20 cellular contexts compared by ENCODE assay signal in genomic region chr5:32714836-32715235, GRCh38. TPM values are rescaled to one million over a fixed set of nuclear protein-coding genes. Genes with fewer than 3 reads are reported as not detected.
A peak's percentile ranks its signal among the peaks of the same experiment; 100 is the strongest.
DNase-seq lines count a peak whose midpoint lies in the region; ATAC-seq, FAIRE-seq and TF ChIP-seq lines count a peak whose summit lies in the region.
"Had no signal": no experiment of that assay in that cellular context is flagged by ENCODE, and none has a peak within 500 bp of the region (broad histone marks: within the 10 kb centered on the region; RNA-seq: fewer than 3 reads in every experiment).

No MANE protein-coding gene starts in this region.

- H3K4me3 Mint-ChIP-seq in osteocyte (ENCODE audit: unreplicated experiment), result peak overlapping the region; percentile 83
- H3K4me3 Mint-ChIP-seq: activated naive CD4-positive, alpha-beta T cell treated with anti-CD3 and anti-CD28 coated beads, Interleukin-2, amount 10 ng/mL, durations not matched to agents 7 days and 5 days; CD4-positive, CD25-positive, alpha-beta regulatory T cell had no signal

- no peak for FAIRE-seq in D721Med (lab: Jason Lieb, UNC)
- FAIRE-seq: H1 had no signal

- H3K36me3 ChIP-seq in left ventricle myocardium inferior, result no peaks in the 10 kb centered on the region
- H3K36me3 ChIP-seq: brain microvascular endothelial cell had no signal

- peaks cover 37% of the 10 kb centered on the region for H3K4me1 Mint-ChIP-seq in osteocyte (ENCODE audit: unreplicated experiment)

- peak overlapping the region; percentile 79 for H3K4me3 ChIP-seq in left ventricle myocardium inferior
- H3K4me3 ChIP-seq in fibroblast of the aortic adventitia (ENCODE audit: low read depth, low read length), result peak overlapping the region; percentile 75

- TF ChIP-seq CTCF in left ventricle myocardium inferior (IDR thresholded peaks at IDR 0.05; ENCODE audit: borderline replicate concordance), result no peak
- TF ChIP-seq CTCF in fibroblast of the aortic adventitia (IDR thresholded peaks at IDR 0.05; ENCODE audit: insufficient read depth, low read length), result no peak
- TF ChIP-seq CTCF in osteocyte (IDR thresholded peaks at IDR 0.05), result no peak
- no peak for TF ChIP-seq CTCF in D721Med (IDR thresholded peaks at IDR 0.05; ENCODE audit: insufficient read depth, missing control alignments)

- DNase-seq in left ventricle myocardium inferior (no peak), cardiac septum (ENCODE audit: low spot score) (no peak), fibroblast of the aortic adventitia (ENCODE audit: low read depth) (peak; percentile 53), osteocyte (ENCODE audit: extremely low spot score, unreplicated experiment) (no peak), NCI-H69 (lab: John Stamatoyannopoulos, UW) (no peak), D721Med (ENCODE audit: insufficient read length, low spot score) (no peak)
- DNase-seq in activated naive CD4-positive, alpha-beta T cell treated with Interleukin-2 at 50 U/mL for 16 hours, result no peak
- DNase-seq: activated naive CD4-positive, alpha-beta T cell treated with anti-CD3 and anti-CD28 coated beads, Interleukin-2, amount 10 ng/mL, durations not matched to agents 7 days and 5 days; brain microvascular endothelial cell; CD4-positive, CD25-positive, alpha-beta regulatory T cell; DMS79; MV-4-11; natural killer cell; NCI-H187 treated with DMSO at 0.1 percent for 48 hours; NCI-H446 had no signal

- H3K9me3 ChIP-seq in left ventricle myocardium inferior (replicated peaks), result peaks cover 23% of the 10 kb centered on the region
- H3K9me3 ChIP-seq: testis had no signal

- peaks cover 31% of the 10 kb centered on the region for H3K36me3 Mint-ChIP-seq in osteocyte (ENCODE audit: unreplicated experiment)
- H3K36me3 Mint-ChIP-seq: activated naive CD4-positive, alpha-beta T cell treated with anti-CD3 and anti-CD28 coated beads, Interleukin-2, amount 10 ng/mL, durations not matched to agents 7 days and 5 days had no signal

- no peak for ATAC-seq in GM21717 (IDR thresholded peaks at IDR 0.05; ENCODE audit: unreplicated experiment)
- ATAC-seq: natural killer cell had no signal

- no peaks in the 10 kb centered on the region for H3K27me3 Mint-ChIP-seq in osteocyte (ENCODE audit: unreplicated experiment)

- intact Hi-C loops in left ventricle myocardium inferior (cut with micrococcal nuclease), result no loop called here
- intact Hi-C loops in cardiac septum (cut with DNase I), result loop anchor here (5.0 kb wide), 3 partner anchors 77 to 662 kb away; no protein-coding TSS in a partner anchor

- H3K27me3 ChIP-seq in left ventricle myocardium inferior (ENCODE audit: low read depth), result peaks cover 30% of the 10 kb centered on the region
- H3K27me3 ChIP-seq: brain microvascular endothelial cell, testis had no signal

- H3K4me1 ChIP-seq in left ventricle myocardium inferior, result peaks cover 48% of the 10 kb centered on the region
- H3K4me1 ChIP-seq: testis had no signal

- H3K9me3 Mint-ChIP-seq in osteocyte (ENCODE audit: unreplicated experiment), result peaks cover 13% of the 10 kb centered on the region
- H3K9me3 Mint-ChIP-seq: activated naive CD4-positive, alpha-beta T cell treated with anti-CD3 and anti-CD28 coated beads, Interleukin-2, amount 10 ng/mL, durations not matched to agents 7 days and 5 days had no signal

- peak overlapping the region; percentile 92 for H3K27ac ChIP-seq in left ventricle myocardium inferior (replicated peaks)
- H3K27ac ChIP-seq: brain microvascular endothelial cell, HL-60, testis had no signal

- peak overlapping the region; percentile 94 for H3K27ac Mint-ChIP-seq in osteocyte (ENCODE audit: unreplicated experiment)
- H3K27ac Mint-ChIP-seq: activated naive CD4-positive, alpha-beta T cell treated with anti-CD3 and anti-CD28 coated beads, Interleukin-2, amount 10 ng/mL, durations not matched to agents 7 days and 5 days; CD4-positive, CD25-positive, alpha-beta regulatory T cell; IgD-negative memory B cell; natural killer cell had no signal

RNA-seq across cellular contexts. Expression of gene NPR3, which starts 3.7 kb away (rescaled TPM):
- total RNA-seq in left ventricle myocardium inferior (81.0 TPM), cardiac septum (44.6 TPM), fibroblast of the aortic adventitia (ENCODE audit: low replicate concordance) (2.8 and 23.7 TPM in 2 replicates), osteocyte (92.2 and 97.4 TPM in 2 replicates)
- total RNA-seq: H1 had no signal
